Comparison of ENCODE assay signal across 23 cellular contexts in genomic region chr6:88677356-88677755, GRCh38.
A peak's percentile ranks its signal among the peaks of the same experiment; 100 is the strongest.
DNase-seq lines count a peak whose midpoint lies in the region; ATAC-seq, FAIRE-seq and TF ChIP-seq lines count a peak whose summit lies in the region.
"Had no signal": no experiment of that assay in that cellular context is flagged by ENCODE, and none has a peak within 500 bp of the region (broad histone marks: within the 10 kb centered on the region; RNA-seq: fewer than 3 reads in every experiment).

No MANE protein-coding gene starts in this region.

- in situ Hi-C loops in HepG2 (cut with HindIII; ENCODE audit: extremely low pct_ligation_motif_present, low pct_unique_long_range_greater_than_20kb): no loop called here

- no peak overlapping the region for H3K4me3 Mint-ChIP-seq in MCF 10A (ENCODE audit: unreplicated experiment)
- no peak overlapping the region for H3K4me3 Mint-ChIP-seq in progenitor cell of endocrine pancreas (ENCODE audit: low read depth)
- H3K4me3 Mint-ChIP-seq: B cell; CD4-positive, alpha-beta T cell; CD8-positive, alpha-beta T cell had no signal

- ATAC-seq in HepG2 (no peak), HG03565 (IDR thresholded peaks at IDR 0.05; ENCODE audit: unreplicated experiment) (no peak)
- ATAC-seq: A549; CD8-positive, alpha-beta T cell; GM12878 had no signal

- CTCF ChIA-PET in MCF 10A (lab: Yijun Ruan, JAX) (interaction anchor here (0.6 kb wide), 1 partner anchor 1390 kb away, joined by 3 read pairs; no protein-coding TSS in a partner anchor), HepG2 (lab: Yijun Ruan, JAX; ENCODE audit: low intra/inter-chr PET ratio, low total read pairs) (no interaction called here)

- no peak for TF ChIP-seq RAD21 in HepG2 (CRISPR knock-in tag; IDR thresholded peaks at IDR 0.05)

- POLR2A ChIA-PET in MCF 10A (lab: Yijun Ruan, JAX): no interaction called here
- POLR2A ChIA-PET in HepG2 (lab: Yijun Ruan, JAX): no interaction called here

- H4K20me1 ChIP-seq in HepG2 (ENCODE audit: insufficient read depth, low read length): no peaks in the 10 kb centered on the region
- H4K20me1 ChIP-seq: BLaER1 treated with 17β-estradiol and CSF1 and Interleukin-3, amounts not matched to agents 10 nM and 100 nM had no signal

- H3K27me3 Mint-ChIP-seq in MCF 10A (ENCODE audit: insufficient read depth, unreplicated experiment) (no peaks in the 10 kb centered on the region), progenitor cell of endocrine pancreas (no peaks in the 10 kb centered on the region)
- H3K27me3 Mint-ChIP-seq: B cell; CD4-positive, alpha-beta T cell had no signal

- H3K9me3 ChIP-seq in breast epithelium: no peaks in the 10 kb centered on the region
- no peaks in the 10 kb centered on the region for H3K9me3 ChIP-seq in HepG2 (ENCODE audit: low read length)
- H3K9me3 ChIP-seq: A549, Caco-2 had no signal

- H2AFZ ChIP-seq in HepG2 (ENCODE audit: low read length): no peak overlapping the region

- H3K79me2 ChIP-seq in HepG2 (ENCODE audit: insufficient read depth, low read length): no peaks in the 10 kb centered on the region

- TSS peak; percentile 13 for BruUV-seq in MCF 10A (replicated peaks; lab: Mats Ljungman, UMichigan)
- no TSS peak for BruUV-seq in HepG2 (replicated peaks; lab: Mats Ljungman, UMichigan)

- no peak for FAIRE-seq in HepG2 (lab: Jason Lieb, UNC)
- FAIRE-seq: A549, GM12878, GM12892, GM18507 had no signal

- H3K4me3 ChIP-seq in breast epithelium: no peak overlapping the region
- no peak overlapping the region for H3K4me3 ChIP-seq in HepG2 (replicated peaks in 1 of 3; ENCODE audit: insufficient read depth in 1 of 3, low read depth in 2 of 3, low read length in 3 of 3)
- H3K4me3 ChIP-seq: A549; BLaER1 treated with 17β-estradiol and CSF1 and Interleukin-3, amounts not matched to agents 10 nM and 100 nM; GM12878 had no signal

- H3K27me3 ChIP-seq in breast epithelium: no peaks in the 10 kb centered on the region
- H3K27me3 ChIP-seq in HepG2 (ENCODE audit: control insufficient read depth in 1 of 2, insufficient read depth in 2 of 2, low read length in 2 of 2): no peaks in the 10 kb centered on the region
- H3K27me3 ChIP-seq: BLaER1 treated with 17β-estradiol and CSF1 and Interleukin-3, amounts not matched to agents 10 nM and 100 nM had no signal

- DNase-seq in MCF 10A (ENCODE audit: unreplicated experiment) (no peak), breast epithelium (ENCODE audit: low spot score in 2 of 2) (no peak), HepG2 (ENCODE audit: low spot score) (no peak), progenitor cell of endocrine pancreas (ENCODE audit: low spot score, unreplicated experiment) (no peak), NCI-H1436 (lab: John Stamatoyannopoulos, UW) (no peak)
- DNase-seq: AML-193; Caco-2; Calu3; CD4-positive, alpha-beta T cell; CD8-positive, alpha-beta T cell; DMS79; DND-41; EL; GDM1 had no signal

- TF ChIP-seq EP300 in HepG2 (IDR thresholded peaks at IDR 0.05; ENCODE audit: low read depth in 2 of 2, low read length in 2 of 2): no peak
- no peak for TF ChIP-seq EP300 in HepG2 (CRISPR knock-in tag; IDR thresholded peaks at IDR 0.05; ENCODE audit: borderline replicate concordance)

- H3K9me3 Mint-ChIP-seq in MCF 10A (ENCODE audit: unreplicated experiment) (no peaks in the 10 kb centered on the region), progenitor cell of endocrine pancreas (ENCODE audit: low read depth) (peaks cover 4% of the 10 kb centered on the region)
- H3K9me3 Mint-ChIP-seq: CD4-positive, alpha-beta T cell had no signal

- TF ChIP-seq POLR2A in breast epithelium (IDR thresholded peaks at IDR 0.05) (no peak), HepG2 (IDR thresholded peaks at IDR 0.05; ENCODE audit: insufficient read depth in 1 of 2, low read depth in 2 of 2, low read length in 2 of 2) (no peak)

- H3K4me2 ChIP-seq in HepG2 (ENCODE audit: low read depth, low read length): no peak overlapping the region
- H3K4me2 ChIP-seq: A549; BLaER1 treated with 17β-estradiol and CSF1 and Interleukin-3, amounts not matched to agents 10 nM and 100 nM had no signal

- H3K27ac ChIP-seq in breast epithelium (no peak overlapping the region), HepG2 (ENCODE audit: extremely low read length, insufficient read depth, low read length) (no peak overlapping the region)
- H3K27ac ChIP-seq: 22Rv1; A549; BLaER1 treated with 17β-estradiol and CSF1 and Interleukin-3, amounts not matched to agents 10 nM and 100 nM; C4-2B had no signal

- TF ChIP-seq CTCF in MCF 10A (IDR thresholded peaks at IDR 0.05; ENCODE audit: unreplicated experiment) (no peak), breast epithelium (IDR thresholded peaks at IDR 0.05) (no peak), HepG2 (CRISPR knock-in tag; IDR thresholded peaks at IDR 0.05) (no peak), progenitor cell of endocrine pancreas (IDR thresholded peaks at IDR 0.05; ENCODE audit: unreplicated experiment) (no peak)

- intact Hi-C loops in MCF 10A (cut with micrococcal nuclease): no loop called here
- intact Hi-C loops in breast epithelium (cut with DNase I; ENCODE audit: low total_unique reads): no loop called here
- intact Hi-C loops in HepG2 (cut with micrococcal nuclease; ENCODE audit: unreplicated experiment): no loop called here

- H3K36me3 ChIP-seq in breast epithelium: no peaks in the 10 kb centered on the region
- no peaks in the 10 kb centered on the region for H3K36me3 ChIP-seq in HepG2 (replicated peaks in 1 of 2; ENCODE audit: control insufficient read depth in 1 of 2, insufficient read depth in 2 of 2, low read length in 2 of 2)

- H3K4me1 Mint-ChIP-seq in MCF 10A (ENCODE audit: insufficient read depth, unreplicated experiment) (no peaks in the 10 kb centered on the region), progenitor cell of endocrine pancreas (ENCODE audit: low read depth) (no peaks in the 10 kb centered on the region)
- H3K4me1 Mint-ChIP-seq: B cell had no signal

- 88% methylated on average over 4 of the region's 4 CpGs for WGBS in HepG2 (ENCODE audit: low lambda C conversion rate)

- H3K4me1 ChIP-seq in breast epithelium (no peaks in the 10 kb centered on the region), HepG2 (ENCODE audit: insufficient read depth, low read length) (no peaks in the 10 kb centered on the region)
- H3K4me1 ChIP-seq: A549; BLaER1 treated with 17β-estradiol and CSF1 and Interleukin-3, amounts not matched to agents 10 nM and 100 nM; Caco-2 had no signal

- no peak overlapping the region for H3K9ac ChIP-seq in HepG2 (ENCODE audit: insufficient read depth, low read depth, low read length)
- H3K9ac ChIP-seq: BLaER1 treated with 17β-estradiol and CSF1 and Interleukin-3, amounts not matched to agents 10 nM and 100 nM had no signal

- H3K36me3 Mint-ChIP-seq in MCF 10A (ENCODE audit: insufficient read depth, unreplicated experiment) (peaks cover 12% of the 10 kb centered on the region), progenitor cell of endocrine pancreas (ENCODE audit: insufficient read depth) (peaks cover 16% of the 10 kb centered on the region)

- H3K27ac Mint-ChIP-seq in MCF 10A (ENCODE audit: low read depth, unreplicated experiment) (no peak overlapping the region), progenitor cell of endocrine pancreas (peak overlapping the region; percentile 24)
- H3K27ac Mint-ChIP-seq: B cell; CD4-positive, alpha-beta T cell; CD8-positive, alpha-beta T cell had no signal

TF ChIP-seq in HepG2, 621 proteins besides CTCF, POLR2A, EP300 and RAD21:
- TF ChIP-seq THAP11 (CRISPR knock-in tag; IDR thresholded peaks at IDR 0.05) (no peak), ZNF770 (CRISPR knock-in tag; IDR thresholded peaks at IDR 0.05) (peak; percentile 54; the same call in 1 of the 2 replicates), ZBTB46 (CRISPR knock-in tag; IDR thresholded peaks at IDR 0.05; ENCODE audit: borderline replicate concordance) (no peak), TEAD3 (CRISPR knock-in tag; optimal IDR thresholded peaks at IDR 0.05; ENCODE audit: borderline replicate concordance) (peak; percentile 35), NR2F6 (IDR thresholded peaks at IDR 0.05) (no peak), NR2F6 (CRISPR knock-in tag; IDR thresholded peaks at IDR 0.05) (peak; percentile 28; the same call in 1 of the 2 replicates), NR2F1 (CRISPR knock-in tag; IDR thresholded peaks at IDR 0.05) (0 out of 4 replicates have a peak, but pooled peaks of 1 of the 2 experiments have one; percentile 30), ZMYM4 (CRISPR knock-in tag; IDR thresholded peaks at IDR 0.05) (peak; percentile 23; the same call in 1 of the 2 replicates)
